ENCODE assay signal across 35 cellular contexts in genomic region chr3:98541695-98542094, GRCh38. TPM values are rescaled to one million over a fixed set of nuclear protein-coding genes. Genes with fewer than 3 reads are reported as not detected.
DNase-seq lines count a peak whose midpoint lies in the region; ATAC-seq, FAIRE-seq and TF ChIP-seq lines count a peak whose summit lies in the region.
"Had no signal": no experiment of that assay in that cellular context is flagged by ENCODE, and none has a peak within 500 bp of the region (broad histone marks: within the 10 kb centered on the region; RNA-seq: fewer than 3 reads in every experiment).

No MANE protein-coding gene starts in this region.

- peak overlapping the region; percentile 52 to 58 for H3K4me3 Mint-ChIP-seq in activated T-cell treated with anti-CD3 and anti-CD28 coated beads, Interleukin-2, amount 50 U/mL, for 72 hours
- H3K4me3 Mint-ChIP-seq in activated CD8-positive, alpha-beta T cell treated with anti-CD3 and anti-CD28 coated beads for 36 hours = no peak overlapping the region
- H3K4me3 Mint-ChIP-seq: activated T-cell treated with anti-CD3 and anti-CD28 coated beads, Interleukin-2, amount 50 U/mL, for 4 hours; effector memory CD8-positive, alpha-beta T cell; GM23338; HFFc6; neural crest cell had no signal

- H3K4me1 Mint-ChIP-seq in activated T-cell treated with anti-CD3 and anti-CD28 coated beads, Interleukin-2, amount 50 U/mL, for 72 hours (ENCODE audit: low read depth) = peaks cover 86% of the 10 kb centered on the region
- peaks cover 68% of the 10 kb centered on the region for H3K4me1 Mint-ChIP-seq in activated CD8-positive, alpha-beta T cell treated with anti-CD3 and anti-CD28 coated beads for 36 hours (ENCODE audit: low read depth)
- H3K4me1 Mint-ChIP-seq: GM23338, neural crest cell had no signal

- ATAC-seq in activated T-cell treated with anti-CD3 and anti-CD28 coated beads, Interleukin-2, amount 50 U/mL, for 72 hours (replicated peaks in 1 of 2) = no peak
- peak; percentile 19 for ATAC-seq in GM19395 (IDR thresholded peaks at IDR 0.05; ENCODE audit: unreplicated experiment)
- no peak for ATAC-seq in activated CD8-positive, alpha-beta T cell treated with anti-CD3 and anti-CD28 coated beads for 36 hours
- ATAC-seq: activated naive CD4-positive, alpha-beta T cell treated with anti-CD3 and anti-CD28 coated beads, Interleukin-2, amount 50 U/mL, for 72 hours; activated T-cell treated with anti-CD3 and anti-CD28 coated beads, Interleukin-2, amount 50 U/mL, for 4 hours; effector memory CD8-positive, alpha-beta T cell; GM23338; heart right ventricle; upper lobe of right lung had no signal

- H4K20me1 ChIP-seq in keratinocyte (ENCODE audit: control insufficient read depth, extremely low read depth, insufficient read depth, low read length) = no peaks in the 10 kb centered on the region

- no peaks in the 10 kb centered on the region for H3K36me3 ChIP-seq in keratinocyte (ENCODE audit: control insufficient read depth in 2 of 2, extremely low read depth in 1 of 2, insufficient read depth in 2 of 2, low read length in 2 of 2)
- H3K36me3 ChIP-seq: heart right ventricle, right atrium auricular region, upper lobe of right lung had no signal

- POLR2A ChIA-PET in activated CD8-positive, alpha-beta T cell treated with anti-CD3 and anti-CD28 coated beads for 36 hours (lab: Charles Lee) = interaction anchor here (1.1 to 13.1 kb wide), 4 partner anchors 9 to 30 kb away, joined by 3 to 204 read pairs (median 4); no protein-coding TSS in a partner anchor

- no peaks in the 10 kb centered on the region for H3K9me3 Mint-ChIP-seq in activated T-cell treated with anti-CD3 and anti-CD28 coated beads, Interleukin-2, amount 50 U/mL, for 72 hours
- peaks cover 1% of the 10 kb centered on the region for H3K9me3 Mint-ChIP-seq in activated CD8-positive, alpha-beta T cell treated with anti-CD3 and anti-CD28 coated beads for 36 hours
- H3K9me3 Mint-ChIP-seq: activated naive CD4-positive, alpha-beta T cell treated with anti-CD3 and anti-CD28 coated beads, Interleukin-2, amount 50 U/mL, for 72 hours; activated T-cell treated with anti-CD3 and anti-CD28 coated beads, Interleukin-2, amount 50 U/mL, for 4 hours; effector memory CD8-positive, alpha-beta T cell; GM23338; HFFc6; neural crest cell had no signal

- intact Hi-C loops in activated CD8-positive, alpha-beta T cell treated with anti-CD3 and anti-CD28 coated beads for 36 hours (cut with micrococcal nuclease) = loop anchor here (2.0 kb wide), 1 partner anchor 19 kb away; the partner anchor contains the start of gene CLDND1

- no peak for TF ChIP-seq CTCF in activated CD8-positive, alpha-beta T cell treated with anti-CD3 and anti-CD28 coated beads for 36 hours (IDR thresholded peaks at IDR 0.05)
- no peak for TF ChIP-seq CTCF in keratinocyte (optimal IDR thresholded peaks at IDR 0.05 in 1 of 3, IDR thresholded peaks at IDR 0.05 in 1 of 3, conservative IDR thresholded peaks at IDR 0.05 in 1 of 3; ENCODE audit: extremely low read depth in 1 of 3, insufficient read depth in 2 of 3, low read length in 3 of 3)

- no peaks in the 10 kb centered on the region for H3K27me3 ChIP-seq in keratinocyte (ENCODE audit: control insufficient read depth, extremely low read depth, insufficient read depth, low read length)
- H3K27me3 ChIP-seq: right atrium auricular region, upper lobe of right lung had no signal

- H3K4me3 ChIP-seq in keratinocyte (ENCODE audit: control insufficient read depth in 2 of 3, extremely low read depth in 1 of 3, insufficient read depth in 2 of 3, low read depth in 1 of 3, low read length in 3 of 3) = no peak overlapping the region
- H3K4me3 ChIP-seq: GM23338, heart right ventricle, lung, right atrium auricular region, upper lobe of right lung had no signal

- H3K4me2 ChIP-seq in keratinocyte (ENCODE audit: control insufficient read depth, extremely low read depth, insufficient read depth, low read depth, low read length) = no peak overlapping the region
- H3K4me2 ChIP-seq: GM23338 had no signal

- no peaks in the 10 kb centered on the region for H3K9me1 ChIP-seq in keratinocyte (ENCODE audit: control insufficient read depth, extremely low read depth, insufficient read depth, low read length)

- CTCF ChIA-PET in activated CD8-positive, alpha-beta T cell treated with anti-CD3 and anti-CD28 coated beads for 36 hours (lab: Charles Lee) = interaction anchor here (0.8 to 1.5 kb wide), 2 partner anchors 10 to 25 kb away, joined by 3 to 4 read pairs; no protein-coding TSS in a partner anchor

- dilution Hi-C loops in keratinocyte (cut with MboI; ENCODE audit: extremely low pct_ligation_motif_present, low sequenced_read_pairs) = no loop called here

- peak; percentile 53 for FAIRE-seq in keratinocyte (lab: Jason Lieb, UNC)
- FAIRE-seq: astrocyte had no signal

- H3K9me3 ChIP-seq in keratinocyte (ENCODE audit: control insufficient read depth, low read depth, low read length) = no peaks in the 10 kb centered on the region
- H3K9me3 ChIP-seq: heart right ventricle, right atrium auricular region, upper lobe of right lung had no signal

- H3K4me1 ChIP-seq in keratinocyte (ENCODE audit: control insufficient read depth, extremely low read depth, insufficient read depth, low read length) = peaks cover 2% of the 10 kb centered on the region
- H3K4me1 ChIP-seq: heart right ventricle, parathyroid adenoma, right atrium auricular region, upper lobe of right lung had no signal

- H3K27me3 Mint-ChIP-seq in activated T-cell treated with anti-CD3 and anti-CD28 coated beads, Interleukin-2, amount 50 U/mL, for 72 hours (ENCODE audit: low read depth) = no peaks in the 10 kb centered on the region
- no peaks in the 10 kb centered on the region for H3K27me3 Mint-ChIP-seq in activated CD8-positive, alpha-beta T cell treated with anti-CD3 and anti-CD28 coated beads for 36 hours
- H3K27me3 Mint-ChIP-seq: effector memory CD8-positive, alpha-beta T cell had no signal

- DNase-seq in activated T-cell treated with anti-CD3 and anti-CD28 coated beads, Interleukin-2, amount 50 U/mL, for 72 hours = no peak
- no peak for DNase-seq in activated T-cell treated with anti-CD3 and anti-CD28 coated beads, Interleukin-2, amount 50 U/mL, for 1 hour
- DNase-seq in activated CD8-positive, alpha-beta T cell treated with anti-CD3 and anti-CD28 coated beads for 36 hours = no peak
- no peak for DNase-seq in keratinocyte (ENCODE audit: low read depth, low spot score)
- no peak for DNase-seq in activated effector memory CD4-positive, alpha-beta T cell treated with anti-CD3 and anti-CD28 coated beads, Interleukin-2, amount 50 U/mL, for 16 hours
- DNase-seq in NCI-H1694 (lab: John Stamatoyannopoulos, UW) = no peak
- DNase-seq in NCI-H748 treated with DMSO at 0.1 percent for 48 hours (lab: John Stamatoyannopoulos, UW) = no peak
- DNase-seq: activated CD4-positive, alpha-beta T cell treated with anti-CD3 and anti-CD28 coated beads, Interleukin-2, amount 50 U/mL, for 4 hours; activated T-cell treated with anti-CD3 and anti-CD28 coated beads, Interleukin-2, amount 50 U/mL, for 4 hours; caudate nucleus; cortex of kidney; effector memory CD8-positive, alpha-beta T cell; foreskin fibroblast; heart right ventricle; HFFc6; KG1; kidney glomerular epithelial cell; NCI-H1436 treated with DMSO at 0.1 percent for 48 hours; NCI-H2107; NCI-H446; OCI-M1; Right ventricle myocardium superior; stimulated activated CD4-positive, alpha-beta T cell treated with anti-CD3 and anti-CD28 coated beads, Interleukin-2, amount 100 ng/mL, for 24 hours; upper lobe of right lung had no signal

- H2AFZ ChIP-seq in keratinocyte (ENCODE audit: control insufficient read depth, low read length) = no peak overlapping the region
- H2AFZ ChIP-seq: GM23338, parathyroid adenoma had no signal

- H3K79me2 ChIP-seq in keratinocyte (ENCODE audit: control insufficient read depth, insufficient read depth, low read length) = no peaks in the 10 kb centered on the region
- H3K79me2 ChIP-seq: parathyroid adenoma had no signal

- H3K27ac ChIP-seq in keratinocyte (ENCODE audit: control insufficient read depth, insufficient read depth, low read length) = no peak overlapping the region
- H3K27ac ChIP-seq: heart right ventricle, parathyroid adenoma, right atrium auricular region, upper lobe of right lung had no signal

- peaks cover 5 to 8% of the 10 kb centered on the region in 2 donors for H3K36me3 Mint-ChIP-seq in activated T-cell treated with anti-CD3 and anti-CD28 coated beads, Interleukin-2, amount 50 U/mL, for 72 hours (ENCODE audit: insufficient read depth in 2 of 2)
- peaks cover 10% of the 10 kb centered on the region for H3K36me3 Mint-ChIP-seq in activated CD8-positive, alpha-beta T cell treated with anti-CD3 and anti-CD28 coated beads for 36 hours (ENCODE audit: low read depth)

- no peak overlapping the region for H3K9ac ChIP-seq in keratinocyte (ENCODE audit: control insufficient read depth, extremely low read depth, insufficient read depth, low read length)
- H3K9ac ChIP-seq: parathyroid adenoma had no signal

- H3K27ac Mint-ChIP-seq in activated T-cell treated with anti-CD3 and anti-CD28 coated beads, Interleukin-2, amount 50 U/mL, for 72 hours = peak overlapping the region; percentile 75
- peak overlapping the region; percentile 61 for H3K27ac Mint-ChIP-seq in activated CD8-positive, alpha-beta T cell treated with anti-CD3 and anti-CD28 coated beads for 36 hours
- H3K27ac Mint-ChIP-seq: activated naive CD4-positive, alpha-beta T cell treated with anti-CD3 and anti-CD28 coated beads, Interleukin-2, amount 50 U/mL, for 72 hours; GM23338; HFFc6 had no signal

RNA-seq across cellular contexts. Expression of gene GPR15, which starts 9.9 kb away (rescaled TPM):
- 10 to 100 TPM in 1 of 2 donors, 1 to 10 TPM in 1; 4.6 to 24.0 TPM for total RNA-seq in activated T-cell treated with anti-CD3 and anti-CD28 coated beads, Interleukin-2, amount 50 U/mL, for 72 hours
- 1 to 10 TPM; 1.4 to 2.2 TPM for total RNA-seq in activated CD8-positive, alpha-beta T cell treated with anti-CD3 and anti-CD28 coated beads for 36 hours
- polyA plus RNA-seq in keratinocyte = 0.05 TPM in 1 of 3 replicates, not detected in the others
- not detected for polyA plus RNA-seq in keratinocyte (2011; ENCODE audit: low read depth)
- not detected in 2 replicates for polyA plus RNA-seq in keratinocyte (2011; cell fraction: cytosol; rRNA removed)
- polyA plus RNA-seq in keratinocyte (2011; cell fraction: nucleus; rRNA removed) = not detected in 2 replicates
- not detected in 2 replicates for polyA plus RNA-seq in keratinocyte (2012; ENCODE audit: low replicate concordance)
- polyA minus RNA-seq in keratinocyte = not detected in 3 replicates
- polyA minus RNA-seq in keratinocyte (2011; cell fraction: cytosol; rRNA and poly(A)+ RNA removed) = not detected
- not detected in 2 replicates for polyA minus RNA-seq in keratinocyte (2011; cell fraction: nucleus; rRNA and poly(A)+ RNA removed)
- total RNA-seq: astrocyte, GM23338, HFFc6, neural crest cell, right atrium auricular region, Right ventricle myocardium superior had no signal
- polyA plus RNA-seq: BJ, GM23338, heart right ventricle had no signal

RNA-seq across cellular contexts. Expression of gene CLDND1, which starts 19.0 kb away (rescaled TPM):
- 100 to 1,000 TPM; 284 to 361 TPM for total RNA-seq in activated T-cell treated with anti-CD3 and anti-CD28 coated beads, Interleukin-2, amount 50 U/mL, for 72 hours
- total RNA-seq in activated CD8-positive, alpha-beta T cell treated with anti-CD3 and anti-CD28 coated beads for 36 hours = 100 to 1,000 TPM; 190 to 198 TPM
- polyA plus RNA-seq in keratinocyte = 92.0 to 137 TPM (median 126 TPM) in 3 replicates
- polyA plus RNA-seq in keratinocyte (2011; ENCODE audit: low read depth) = 57.5 TPM
- polyA plus RNA-seq in keratinocyte (2011; cell fraction: cytosol; rRNA removed) = 74.2 and 135 TPM in 2 replicates
- 179 and 238 TPM in 2 replicates for polyA plus RNA-seq in keratinocyte (2011; cell fraction: nucleus; rRNA removed)
- 39.4 and 160 TPM in 2 replicates for polyA plus RNA-seq in keratinocyte (2012; ENCODE audit: low replicate concordance)
- 61.0 to 132 TPM (median 88.0 TPM) in 3 replicates for polyA minus RNA-seq in keratinocyte
- 47.4 TPM for polyA minus RNA-seq in keratinocyte (2011; cell fraction: cytosol; rRNA and poly(A)+ RNA removed)
- polyA minus RNA-seq in keratinocyte (2011; cell fraction: nucleus; rRNA and poly(A)+ RNA removed) = 37.5 and 80.5 TPM in 2 replicates

RNA-seq across cellular contexts. Expression of gene OR5K2, which starts 44.2 kb away (rescaled TPM):
- total RNA-seq in activated T-cell treated with anti-CD3 and anti-CD28 coated beads, Interleukin-2, amount 50 U/mL, for 72 hours = not detected
- total RNA-seq in activated CD8-positive, alpha-beta T cell treated with anti-CD3 and anti-CD28 coated beads for 36 hours = not detected
- not detected in 3 replicates for polyA plus RNA-seq in keratinocyte
- polyA plus RNA-seq in keratinocyte (2011; ENCODE audit: low read depth) = not detected
- polyA plus RNA-seq in keratinocyte (2011; cell fraction: cytosol; rRNA removed) = not detected in 2 replicates
- not detected in 2 replicates for polyA plus RNA-seq in keratinocyte (2011; cell fraction: nucleus; rRNA removed)
- 0.16 TPM in 1 of 2 replicates, not detected in the other for polyA plus RNA-seq in keratinocyte (2012; ENCODE audit: low replicate concordance)
- polyA minus RNA-seq in keratinocyte = not detected in 3 replicates
- not detected for polyA minus RNA-seq in keratinocyte (2011; cell fraction: cytosol; rRNA and poly(A)+ RNA removed)
- polyA minus RNA-seq in keratinocyte (2011; cell fraction: nucleus; rRNA and poly(A)+ RNA removed) = not detected in 2 replicates
- total RNA-seq: activated naive CD4-positive, alpha-beta T cell treated with anti-CD3 and anti-CD28 coated beads, Interleukin-2, amount 50 U/mL, for 72 hours; activated T-cell treated with anti-CD3 and anti-CD28 coated beads, Interleukin-2, amount 50 U/mL, for 4 hours; astrocyte; GM23338; heart right ventricle; HFFc6; lung; mucosa of gallbladder; neural crest cell; right atrium auricular region; Right ventricle myocardium superior; upper lobe of right lung had no signal
- polyA plus RNA-seq: BJ, esophagus, GM23338, heart right ventricle, lung had no signal

RNA-seq across cellular contexts. Expression of gene CPOX, which starts 51.7 kb away (rescaled TPM):
- total RNA-seq in activated T-cell treated with anti-CD3 and anti-CD28 coated beads, Interleukin-2, amount 50 U/mL, for 72 hours = 10 to 100 TPM; 36.5 to 36.7 TPM
- total RNA-seq in activated CD8-positive, alpha-beta T cell treated with anti-CD3 and anti-CD28 coated beads for 36 hours = 10 to 100 TPM; 40.5 to 45.3 TPM
- polyA plus RNA-seq in keratinocyte = 19.2 to 29.4 TPM (median 21.0 TPM) in 3 replicates
- 9.9 TPM for polyA plus RNA-seq in keratinocyte (2011; ENCODE audit: low read depth)
- polyA plus RNA-seq in keratinocyte (2011; cell fraction: cytosol; rRNA removed) = 13.6 and 18.2 TPM in 2 replicates
- 36.0 and 53.1 TPM in 2 replicates for polyA plus RNA-seq in keratinocyte (2011; cell fraction: nucleus; rRNA removed)
- 11.2 and 19.7 TPM in 2 replicates for polyA plus RNA-seq in keratinocyte (2012; ENCODE audit: low replicate concordance)
- 8.3 to 18.4 TPM (median 10.4 TPM) in 3 replicates for polyA minus RNA-seq in keratinocyte
- 10.7 TPM for polyA minus RNA-seq in keratinocyte (2011; cell fraction: cytosol; rRNA and poly(A)+ RNA removed)
- polyA minus RNA-seq in keratinocyte (2011; cell fraction: nucleus; rRNA and poly(A)+ RNA removed) = 11.5 and 14.3 TPM in 2 replicates
